In the genomic region with DNA sequence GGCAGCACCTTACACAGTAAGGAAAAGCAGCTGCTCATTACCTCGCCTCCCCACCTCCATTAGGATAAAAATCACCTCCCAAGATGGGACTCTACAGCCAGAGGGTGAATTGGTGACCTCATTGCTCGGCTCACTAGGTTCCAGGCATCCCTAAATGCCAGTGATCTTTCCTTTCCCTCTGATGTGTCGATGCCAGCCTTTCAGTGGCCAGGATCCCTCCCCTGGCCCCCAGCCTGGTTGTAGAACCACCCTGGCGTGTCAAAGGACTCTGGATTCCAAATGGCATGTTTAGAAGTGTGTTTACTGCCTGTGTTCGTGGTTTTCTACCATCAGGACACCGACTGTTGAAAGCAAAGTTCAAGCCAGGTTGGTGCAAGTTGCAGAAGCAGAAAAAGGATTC, we compare ENCODE assay signal across 21 cellular contexts.
"Had no signal": no experiment of that assay in that cellular context is flagged by ENCODE, and none has a peak within 500 bp of the region (broad histone marks: within the 10 kb centered on the region; RNA-seq: fewer than 3 reads in every experiment).

No MANE protein-coding gene starts in this region.

- FAIRE-seq: astrocyte, bronchial epithelial cell, endometrium had no signal

- H3K27me3 ChIP-seq: heart right ventricle, upper lobe of left lung had no signal

- ATAC-seq: activated T-cell treated with anti-CD3 and anti-CD28 coated beads, Interleukin-2, amount 50 U/mL, for 72 hours; esophagus mucosa; gastroesophageal sphincter; left colon; lower lobe of right lung; natural killer cell; T-helper 17 cell had no signal

- H3K4me1 ChIP-seq: gastroesophageal sphincter, lower lobe of right lung, suprapubic skin, upper lobe of left lung had no signal

- H3K27ac ChIP-seq: gastroesophageal sphincter, heart right ventricle, lower lobe of right lung, suprapubic skin, upper lobe of left lung, WERI-Rb-1 had no signal

- DNase-seq: activated CD4-positive, alpha-beta T cell treated with anti-CD3 and anti-CD28 coated beads for 1 hour; activated effector memory CD4-positive, alpha-beta T cell treated with anti-CD3 and anti-CD28 coated beads, Interleukin-2, amount 50 U/mL, for 16 hours; activated T-cell treated with anti-CD3 and anti-CD28 coated beads, Interleukin-2, amount 50 U/mL, for 72 hours; cerebellar nuclear complex; cortex of kidney; heart right ventricle; left colon; lower lobe of right lung; natural killer cell; posterior cingulate gyrus; T-helper 17 cell; upper lobe of left lung; WERI-Rb-1 had no signal

- H3K9me3 Mint-ChIP-seq: activated naive CD4-positive, alpha-beta T cell treated with anti-CD3 and anti-CD28 coated beads, Interleukin-2, amount 50 U/mL, for 24 hours; activated T-cell treated with anti-CD3 and anti-CD28 coated beads, Interleukin-2, amount 50 U/mL, for 72 hours; natural killer cell; stimulated activated naive CD8-positive, alpha-beta T cell treated with anti-CD3 and anti-CD28 coated beads, Interleukin-15, Interleukin-2, amounts not matched to agents 100 ng/mL and 50 ng/mL, for 24 hours had no signal

- H3K4me1 Mint-ChIP-seq: activated naive CD4-positive, alpha-beta T cell treated with anti-CD3 and anti-CD28 coated beads, Interleukin-2, amount 50 U/mL, for 24 hours; natural killer cell; T-helper 17 cell had no signal

- H3K27me3 Mint-ChIP-seq: activated naive CD4-positive, alpha-beta T cell treated with anti-CD3 and anti-CD28 coated beads, Interleukin-2, amount 50 U/mL, for 24 hours had no signal

- H3K9me3 ChIP-seq: gastroesophageal sphincter, heart right ventricle, lower lobe of right lung, suprapubic skin, upper lobe of left lung had no signal

- H3K36me3 ChIP-seq: gastroesophageal sphincter, heart right ventricle, lower lobe of right lung, suprapubic skin, upper lobe of left lung, WERI-Rb-1 had no signal

- H3K4me3 ChIP-seq: gastroesophageal sphincter, heart right ventricle, lower lobe of right lung, suprapubic skin, upper lobe of left lung had no signal

- H3K27ac Mint-ChIP-seq: activated naive CD4-positive, alpha-beta T cell treated with anti-CD3 and anti-CD28 coated beads, Interleukin-2, amount 50 U/mL, for 24 hours; activated T-cell treated with anti-CD3 and anti-CD28 coated beads, Interleukin-2, amount 50 U/mL, for 72 hours; natural killer cell; stimulated activated naive CD8-positive, alpha-beta T cell treated with anti-CD3 and anti-CD28 coated beads, Interleukin-15, Interleukin-2, amounts not matched to agents 100 ng/mL and 50 ng/mL, for 24 hours; T-helper 17 cell had no signal

- H3K4me3 Mint-ChIP-seq: activated naive CD4-positive, alpha-beta T cell treated with anti-CD3 and anti-CD28 coated beads, Interleukin-2, amount 50 U/mL, for 24 hours; activated T-cell treated with anti-CD3 and anti-CD28 coated beads, Interleukin-2, amount 50 U/mL, for 72 hours; natural killer cell; stimulated activated naive CD8-positive, alpha-beta T cell treated with anti-CD3 and anti-CD28 coated beads, Interleukin-15, Interleukin-2, amounts not matched to agents 100 ng/mL and 50 ng/mL, for 24 hours; T-helper 17 cell had no signal

- H3K36me3 Mint-ChIP-seq: activated naive CD4-positive, alpha-beta T cell treated with anti-CD3 and anti-CD28 coated beads, Interleukin-2, amount 50 U/mL, for 24 hours; natural killer cell had no signal
